Comparison of ENCODE assay signal across 26 cellular contexts in genomic region chr3:141070727-141071357, GRCh38. TPM values are rescaled to one million over a fixed set of nuclear protein-coding genes. Genes with fewer than 3 reads are reported as not detected.
A peak's percentile ranks its signal among the peaks of the same experiment; 100 is the strongest.
DNase-seq lines count a peak whose midpoint lies in the region; ATAC-seq and TF ChIP-seq lines count a peak whose summit lies in the region.
"Had no signal": no experiment of that assay in that cellular context is flagged by ENCODE, and none has a peak within 500 bp of the region (broad histone marks: within the 10 kb centered on the region; RNA-seq: fewer than 3 reads in every experiment).

No MANE protein-coding gene starts in this region.

- TF ChIP-seq RAD21 in neural cell (conservative IDR thresholded peaks at IDR 0.05), result no peak

- no peak for TF ChIP-seq CTCF in natural killer cell (IDR thresholded peaks at IDR 0.05)
- TF ChIP-seq CTCF in glutamatergic neuron (IDR thresholded peaks at IDR 0.05; ENCODE audit: partially characterized antibody, unreplicated experiment), result no peak
- TF ChIP-seq CTCF in neural cell (IDR thresholded peaks at IDR 0.05; ENCODE audit: poor library complexity, severe bottlenecking), result no peak
- TF ChIP-seq CTCF in osteoblast (IDR thresholded peaks at IDR 0.05; ENCODE audit: extremely low read depth, low read depth, low read length), result no peak

- no peak for ATAC-seq in natural killer cell treated with Interleukin-12 subunit alpha and Interleukin-12 subunit beta and Interleukin-15 and Interleukin-18, amount 100 ng/mL, for 72 hours
- no peak for ATAC-seq in natural killer cell
- ATAC-seq: activated CD8-positive, alpha-beta memory T cell treated with anti-CD3 and anti-CD28 coated beads, Interleukin-2, amount 10 ng/mL, durations not matched to agents 7 days and 5 days; body of pancreas; HCT116; heart right ventricle; naive thymus-derived CD4-positive, alpha-beta T cell; stimulated activated naive CD8-positive, alpha-beta T cell treated with anti-CD3 and anti-CD28 coated beads, Interleukin-15, Interleukin-2, amounts not matched to agents 100 U/mL and 50 U/mL, for 24 hours had no signal

- peak overlapping the region; percentile 7 for H3K4me3 ChIP-seq in neural cell (ENCODE audit: low read length)
- no peak overlapping the region for H3K4me3 ChIP-seq in osteoblast (ENCODE audit: insufficient read depth, low read length)
- H3K4me3 ChIP-seq: BLaER1, body of pancreas, coronary artery, heart right ventricle, upper lobe of left lung had no signal

- no peak overlapping the region for H3K4me2 ChIP-seq in neural cell (ENCODE audit: low read length)
- H3K4me2 ChIP-seq in osteoblast (ENCODE audit: insufficient read depth, low read length), result no peak overlapping the region
- H3K4me2 ChIP-seq: BLaER1 had no signal

- no peak overlapping the region for H2AFZ ChIP-seq in neural cell (ENCODE audit: low read depth, low read length)
- H2AFZ ChIP-seq in osteoblast (ENCODE audit: low read length), result no peak overlapping the region

- no peaks in the 10 kb centered on the region for H3K36me3 Mint-ChIP-seq in natural killer cell treated with Interleukin-12 subunit alpha and Interleukin-12 subunit beta and Interleukin-15 and Interleukin-18, amount 100 ng/mL, for 72 hours
- H3K36me3 Mint-ChIP-seq in natural killer cell, result no peaks in the 10 kb centered on the region
- no peaks in the 10 kb centered on the region for H3K36me3 Mint-ChIP-seq in glutamatergic neuron (ENCODE audit: unreplicated experiment)
- H3K36me3 Mint-ChIP-seq: activated CD8-positive, alpha-beta memory T cell treated with anti-CD3 and anti-CD28 coated beads, Interleukin-2, amount 10 ng/mL, durations not matched to agents 7 days and 5 days; activated naive CD8-positive, alpha-beta T cell; naive thymus-derived CD4-positive, alpha-beta T cell had no signal

- no peak for TF ChIP-seq EP300 in neural cell (conservative IDR thresholded peaks at IDR 0.05; ENCODE audit: poor library complexity, severe bottlenecking)

- H3K36me3 ChIP-seq in neural cell (ENCODE audit: insufficient read depth, low read length) (no peaks in the 10 kb centered on the region), osteoblast (ENCODE audit: insufficient read depth, low read length) (no peaks in the 10 kb centered on the region)
- H3K36me3 ChIP-seq: BLaER1, heart right ventricle, upper lobe of left lung had no signal

- peak overlapping the region; percentile 32 for H3K27ac ChIP-seq in neural cell (ENCODE audit: low read length)
- H3K27ac ChIP-seq in osteoblast (ENCODE audit: low read depth, low read length), result no peak overlapping the region
- H3K27ac ChIP-seq: BLaER1, coronary artery, heart right ventricle, upper lobe of left lung had no signal

- DNase-seq in natural killer cell treated with Interleukin-12 subunit alpha and Interleukin-12 subunit beta and Interleukin-15 and Interleukin-18, amount 100 ng/mL, for 72 hours (ENCODE audit: low spot score), result peak; percentile 46
- no peak for DNase-seq in natural killer cell
- DNase-seq in glutamatergic neuron, result no peak
- no peak for DNase-seq in UCSD-AML1 (lab: John Stamatoyannopoulos, UW; ENCODE audit: unreplicated experiment)
- DNase-seq in amniotic stem cell (lab: John Stamatoyannopoulos, UW), result no peak
- DNase-seq in osteoblast (ENCODE audit: insufficient read length, low spot score, missing footprints), result no peak
- no peak for DNase-seq in NCI-H128 (lab: John Stamatoyannopoulos, UW; ENCODE audit: unreplicated experiment)
- DNase-seq: activated CD4-positive, alpha-beta T cell treated with anti-CD3 and anti-CD28 coated beads for 4 hours; activated CD8-positive, alpha-beta memory T cell treated with anti-CD3 and anti-CD28 coated beads, Interleukin-2, amount 10 ng/mL, durations not matched to agents 7 days and 5 days; Calu3; EL; heart right ventricle; naive thymus-derived CD4-positive, alpha-beta T cell; NCI-H1417 treated with DMSO at 0.1 percent for 48 hours; NCI-H524 treated with DMSO at 0.1 percent for 48 hours; stimulated activated CD4-positive, alpha-beta T cell treated with anti-CD3 and anti-CD28 coated beads, Interleukin-4, amount 100 ng/mL, for 1 hour; stimulated activated naive CD8-positive, alpha-beta T cell treated with anti-CD3 and anti-CD28 coated beads, Interleukin-15, Interleukin-2, amounts not matched to agents 100 U/mL and 50 U/mL, for 24 hours; upper lobe of left lung had no signal

- H3K9me3 ChIP-seq in neural cell (ENCODE audit: low read length) (no peaks in the 10 kb centered on the region), osteoblast (ENCODE audit: low read depth, low read length) (no peaks in the 10 kb centered on the region)
- H3K9me3 ChIP-seq: body of pancreas, heart right ventricle, upper lobe of left lung had no signal

- H3K27me3 ChIP-seq in neural cell (ENCODE audit: insufficient read depth, low read depth, low read length), result no peaks in the 10 kb centered on the region
- H3K27me3 ChIP-seq in osteoblast (ENCODE audit: insufficient read depth, low read length), result no peaks in the 10 kb centered on the region
- H3K27me3 ChIP-seq: BLaER1, body of pancreas, heart right ventricle, upper lobe of left lung had no signal

- H3K4me1 Mint-ChIP-seq in natural killer cell treated with Interleukin-12 subunit alpha and Interleukin-12 subunit beta and Interleukin-15 and Interleukin-18, amount 100 ng/mL, for 72 hours (ENCODE audit: low read depth in 2 of 2), result no peaks in the 10 kb centered on the region
- H3K4me1 Mint-ChIP-seq in natural killer cell (no peaks in the 10 kb centered on the region), glutamatergic neuron (ENCODE audit: low read depth, unreplicated experiment) (peaks cover 54% of the 10 kb centered on the region)
- H3K4me1 Mint-ChIP-seq: activated CD8-positive, alpha-beta memory T cell treated with anti-CD3 and anti-CD28 coated beads, Interleukin-2, amount 10 ng/mL, durations not matched to agents 7 days and 5 days; naive thymus-derived CD4-positive, alpha-beta T cell had no signal

- H3K27ac Mint-ChIP-seq in natural killer cell treated with Interleukin-12 subunit alpha and Interleukin-12 subunit beta and Interleukin-15 and Interleukin-18, amount 100 ng/mL, for 72 hours, result no peak overlapping the region
- H3K27ac Mint-ChIP-seq in natural killer cell (no peak overlapping the region), glutamatergic neuron (ENCODE audit: unreplicated experiment) (peak overlapping the region; percentile 82)
- H3K27ac Mint-ChIP-seq: activated CD8-positive, alpha-beta memory T cell treated with anti-CD3 and anti-CD28 coated beads, Interleukin-2, amount 10 ng/mL, durations not matched to agents 7 days and 5 days; activated naive CD8-positive, alpha-beta T cell; activated T-helper 1 cell treated with anti-CD3 and anti-CD28 coated beads, Interleukin-12 subunit alpha, Interleukin-12 subunit beta, Interleukin-2, Interleukin-4 antibody, amounts not matched to agents 30 ng/mL and 10 ng/mL and 1 ng/mL, durations not matched to agents 14 hours and 24 hours and 36 hours; naive thymus-derived CD4-positive, alpha-beta T cell had no signal

- H3K4me3 Mint-ChIP-seq in natural killer cell treated with Interleukin-12 subunit alpha and Interleukin-12 subunit beta and Interleukin-15 and Interleukin-18, amount 100 ng/mL, for 72 hours, result no peak overlapping the region
- no peak overlapping the region for H3K4me3 Mint-ChIP-seq in natural killer cell
- H3K4me3 Mint-ChIP-seq in glutamatergic neuron (ENCODE audit: unreplicated experiment), result peak overlapping the region; percentile 52
- H3K4me3 Mint-ChIP-seq: activated CD8-positive, alpha-beta memory T cell treated with anti-CD3 and anti-CD28 coated beads, Interleukin-2, amount 10 ng/mL, durations not matched to agents 7 days and 5 days; activated naive CD8-positive, alpha-beta T cell; activated T-helper 1 cell treated with anti-CD3 and anti-CD28 coated beads, Interleukin-12 subunit alpha, Interleukin-12 subunit beta, Interleukin-2, Interleukin-4 antibody, amounts not matched to agents 30 ng/mL and 10 ng/mL and 1 ng/mL, durations not matched to agents 14 hours and 24 hours and 36 hours; naive thymus-derived CD4-positive, alpha-beta T cell had no signal

- H3F3A ChIP-seq in neural cell (ENCODE audit: insufficient read depth, low read length, poor library complexity, severe bottlenecking), result no peaks in the 10 kb centered on the region

- H3K9me2 ChIP-seq in neural cell (ENCODE audit: insufficient read depth, low read length), result no peaks in the 10 kb centered on the region

- no peaks in the 10 kb centered on the region for H3K9me3 Mint-ChIP-seq in natural killer cell treated with Interleukin-12 subunit alpha and Interleukin-12 subunit beta and Interleukin-15 and Interleukin-18, amount 100 ng/mL, for 72 hours
- H3K9me3 Mint-ChIP-seq in natural killer cell, result no peaks in the 10 kb centered on the region
- peaks cover 10% of the 10 kb centered on the region for H3K9me3 Mint-ChIP-seq in glutamatergic neuron (ENCODE audit: unreplicated experiment)
- H3K9me3 Mint-ChIP-seq: activated T-helper 1 cell treated with anti-CD3 and anti-CD28 coated beads, Interleukin-12 subunit alpha, Interleukin-12 subunit beta, Interleukin-2, Interleukin-4 antibody, amounts not matched to agents 30 ng/mL and 10 ng/mL and 1 ng/mL, durations not matched to agents 14 hours and 24 hours and 36 hours had no signal

- peak overlapping the region; percentile 21 for H3K9ac ChIP-seq in neural cell (ENCODE audit: low read length)
- H3K9ac ChIP-seq: BLaER1 had no signal

- no peaks in the 10 kb centered on the region for H3K4me1 ChIP-seq in osteoblast (ENCODE audit: insufficient read depth, low read length)
- H3K4me1 ChIP-seq: BLaER1 had no signal

- no peaks in the 10 kb centered on the region for H4K20me1 ChIP-seq in neural cell (ENCODE audit: insufficient read depth)
- no peaks in the 10 kb centered on the region for H4K20me1 ChIP-seq in osteoblast (ENCODE audit: insufficient read depth, low read length)
- H4K20me1 ChIP-seq: BLaER1 had no signal

- H3K27me3 Mint-ChIP-seq in natural killer cell treated with Interleukin-12 subunit alpha and Interleukin-12 subunit beta and Interleukin-15 and Interleukin-18, amount 100 ng/mL, for 72 hours, result no peaks in the 10 kb centered on the region
- H3K27me3 Mint-ChIP-seq in natural killer cell (ENCODE audit: low read depth in 2 of 2) (no peaks in the 10 kb centered on the region), glutamatergic neuron (ENCODE audit: unreplicated experiment) (peaks cover 2% of the 10 kb centered on the region)
- H3K27me3 Mint-ChIP-seq: activated CD8-positive, alpha-beta memory T cell treated with anti-CD3 and anti-CD28 coated beads, Interleukin-2, amount 10 ng/mL, durations not matched to agents 7 days and 5 days; activated naive CD8-positive, alpha-beta T cell had no signal

- intact Hi-C loops in natural killer cell (cut with micrococcal nuclease), result no loop called here

- H3K79me2 ChIP-seq in neural cell (replicated peaks; ENCODE audit: insufficient read depth, low read length) (no peaks in the 10 kb centered on the region), osteoblast (ENCODE audit: insufficient read depth, low read length) (no peaks in the 10 kb centered on the region)

RNA-seq across cellular contexts. Expression of gene SPSB4, which starts 19.7 kb away (rescaled TPM):
- total RNA-seq in natural killer cell treated with Interleukin-12 subunit alpha and Interleukin-12 subunit beta and Interleukin-15 and Interleukin-18, amount 100 ng/mL, for 72 hours, result not detected
- total RNA-seq in natural killer cell (not detected), glutamatergic neuron (ENCODE audit: unreplicated experiment) (98.4 TPM), osteoblast (not detected in 2 replicates)
- 6.1 and 7.7 TPM in 2 replicates for polyA plus RNA-seq in neural cell
- 10.9 and 13.6 TPM in 2 replicates for polyA minus RNA-seq in neural cell
- total RNA-seq: activated T-helper 1 cell treated with anti-CD3 and anti-CD28 coated beads, Interleukin-12 subunit alpha, Interleukin-12 subunit beta, Interleukin-2, Interleukin-4 antibody, amounts not matched to agents 30 ng/mL and 10 ng/mL and 1 ng/mL, durations not matched to agents 14 hours and 24 hours and 36 hours; Calu3; naive thymus-derived CD4-positive, alpha-beta T cell; pulmonary artery endothelial cell had no signal
- polyA plus RNA-seq: naive thymus-derived CD4-positive, alpha-beta T cell had no signal

Comparison
In these comparisons a context has a peak if more than half of its experiments do, and no peak if none do; other contexts are left out.
1. RNA of gene SPSB4, which starts 19.7 kb away (total RNA-seq): 98.4 TPM in glutamatergic neuron (single experiment); not detected in natural killer cell treated with Interleukin-12 subunit alpha and Interleukin-12 subunit beta and Interleukin-15 and Interleukin-18, amount 100 ng/mL, for 72 hours, not detected in natural killer cell and not detected in osteoblast; every median in the first group is over 10 times any median in the second.